ENCODE assay signal across 1 cellular context in the genomic region with DNA sequence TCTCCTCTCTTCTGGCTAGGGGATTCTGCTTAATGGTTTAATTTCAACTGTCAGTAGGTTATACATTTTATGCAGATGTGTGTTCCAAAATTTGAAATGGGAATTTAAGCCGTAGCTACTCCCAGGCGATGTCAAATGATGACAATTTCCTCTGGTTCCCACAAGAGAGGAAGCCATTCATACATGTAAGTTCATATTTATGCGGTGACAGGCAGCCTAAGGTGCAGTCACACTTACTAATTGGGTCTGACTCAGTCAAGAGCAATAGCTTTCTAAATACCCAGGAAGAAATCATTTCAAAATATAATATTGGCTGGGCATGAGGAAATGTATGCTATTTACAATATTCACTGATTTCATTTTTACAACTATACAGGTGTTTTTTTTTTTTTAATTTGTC.
TF ChIP-seq lines count a peak whose summit lies in the region.

No MANE protein-coding gene starts in this region.

TF ChIP-seq in WTC11, 78 proteins besides CTCF, POLR2A, EP300 and RAD21:
- TF ChIP-seq, protein P1, sequence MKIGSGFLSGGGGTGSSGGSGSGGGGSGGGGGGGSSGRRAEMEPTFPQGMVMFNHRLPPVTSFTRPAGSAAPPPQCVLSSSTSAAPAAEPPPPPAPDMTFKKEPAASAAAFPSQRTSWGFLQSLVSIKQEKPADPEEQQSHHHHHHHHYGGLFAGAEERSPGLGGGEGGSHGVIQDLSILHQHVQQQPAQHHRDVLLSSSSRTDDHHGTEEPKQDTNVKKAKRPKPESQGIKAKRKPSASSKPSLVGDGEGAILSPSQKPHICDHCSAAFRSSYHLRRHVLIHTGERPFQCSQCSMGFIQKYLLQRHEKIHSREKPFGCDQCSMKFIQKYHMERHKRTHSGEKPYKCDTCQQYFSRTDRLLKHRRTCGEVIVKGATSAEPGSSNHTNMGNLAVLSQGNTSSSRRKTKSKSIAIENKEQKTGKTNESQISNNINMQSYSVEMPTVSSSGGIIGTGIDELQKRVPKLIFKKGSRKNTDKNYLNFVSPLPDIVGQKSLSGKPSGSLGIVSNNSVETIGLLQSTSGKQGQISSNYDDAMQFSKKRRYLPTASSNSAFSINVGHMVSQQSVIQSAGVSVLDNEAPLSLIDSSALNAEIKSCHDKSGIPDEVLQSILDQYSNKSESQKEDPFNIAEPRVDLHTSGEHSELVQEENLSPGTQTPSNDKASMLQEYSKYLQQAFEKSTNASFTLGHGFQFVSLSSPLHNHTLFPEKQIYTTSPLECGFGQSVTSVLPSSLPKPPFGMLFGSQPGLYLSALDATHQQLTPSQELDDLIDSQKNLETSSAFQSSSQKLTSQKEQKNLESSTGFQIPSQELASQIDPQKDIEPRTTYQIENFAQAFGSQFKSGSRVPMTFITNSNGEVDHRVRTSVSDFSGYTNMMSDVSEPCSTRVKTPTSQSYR (CRISPR knock-in tag; IDR thresholded peaks at IDR 0.05): no peak
- TF ChIP-seq RORB (CRISPR knock-in tag; IDR thresholded peaks at IDR 0.05) (no peak), GABPB1 (CRISPR knock-in tag; IDR thresholded peaks at IDR 0.05) (no peak), NR1H2 (CRISPR knock-in tag; IDR thresholded peaks at IDR 0.05) (no peak), FOXJ3 (CRISPR knock-in tag; IDR thresholded peaks at IDR 0.05; ENCODE audit: borderline replicate concordance) (no peak), ZNF423 (CRISPR knock-in tag; IDR thresholded peaks at IDR 0.05) (no peak), PRRX2 (CRISPR knock-in tag; IDR thresholded peaks at IDR 0.05) (no peak), ZBTB21 (CRISPR knock-in tag; IDR thresholded peaks at IDR 0.05; ENCODE audit: borderline replicate concordance) (no peak), NR2C2 (CRISPR knock-in tag; IDR thresholded peaks at IDR 0.05) (no peak), ZNF263 (CRISPR knock-in tag; IDR thresholded peaks at IDR 0.05; ENCODE audit: low read depth) (no peak), CBFB (CRISPR knock-in tag; IDR thresholded peaks at IDR 0.05; ENCODE audit: low read depth) (no peak), CREM (CRISPR knock-in tag; IDR thresholded peaks at IDR 0.05) (no peak)
- TF ChIP-seq, protein P2, sequence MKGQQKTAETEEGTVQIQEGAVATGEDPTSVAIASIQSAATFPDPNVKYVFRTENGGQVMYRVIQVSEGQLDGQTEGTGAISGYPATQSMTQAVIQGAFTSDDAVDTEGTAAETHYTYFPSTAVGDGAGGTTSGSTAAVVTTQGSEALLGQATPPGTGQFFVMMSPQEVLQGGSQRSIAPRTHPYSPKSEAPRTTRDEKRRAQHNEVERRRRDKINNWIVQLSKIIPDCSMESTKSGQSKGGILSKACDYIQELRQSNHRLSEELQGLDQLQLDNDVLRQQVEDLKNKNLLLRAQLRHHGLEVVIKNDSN (CRISPR knock-in tag; IDR thresholded peaks at IDR 0.05): no peak
- TF ChIP-seq, protein P3, sequence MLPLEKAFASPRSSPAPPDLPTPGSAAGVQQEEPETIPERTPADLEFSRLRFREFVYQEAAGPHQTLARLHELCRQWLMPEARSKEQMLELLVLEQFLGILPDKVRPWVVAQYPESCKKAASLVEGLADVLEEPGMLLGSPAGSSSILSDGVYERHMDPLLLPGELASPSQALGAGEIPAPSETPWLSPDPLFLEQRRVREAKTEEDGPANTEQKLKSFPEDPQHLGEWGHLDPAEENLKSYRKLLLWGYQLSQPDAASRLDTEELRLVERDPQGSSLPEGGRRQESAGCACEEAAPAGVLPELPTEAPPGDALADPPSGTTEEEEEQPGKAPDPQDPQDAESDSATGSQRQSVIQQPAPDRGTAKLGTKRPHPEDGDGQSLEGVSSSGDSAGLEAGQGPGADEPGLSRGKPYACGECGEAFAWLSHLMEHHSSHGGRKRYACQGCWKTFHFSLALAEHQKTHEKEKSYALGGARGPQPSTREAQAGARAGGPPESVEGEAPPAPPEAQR (CRISPR knock-in tag; IDR thresholded peaks at IDR 0.05): no peak
- TF ChIP-seq, protein P4, sequence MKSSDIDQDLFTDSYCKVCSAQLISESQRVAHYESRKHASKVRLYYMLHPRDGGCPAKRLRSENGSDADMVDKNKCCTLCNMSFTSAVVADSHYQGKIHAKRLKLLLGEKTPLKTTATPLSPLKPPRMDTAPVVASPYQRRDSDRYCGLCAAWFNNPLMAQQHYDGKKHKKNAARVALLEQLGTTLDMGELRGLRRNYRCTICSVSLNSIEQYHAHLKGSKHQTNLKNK (CRISPR knock-in tag; IDR thresholded peaks at IDR 0.05): no peak
- TF ChIP-seq, protein P5, sequence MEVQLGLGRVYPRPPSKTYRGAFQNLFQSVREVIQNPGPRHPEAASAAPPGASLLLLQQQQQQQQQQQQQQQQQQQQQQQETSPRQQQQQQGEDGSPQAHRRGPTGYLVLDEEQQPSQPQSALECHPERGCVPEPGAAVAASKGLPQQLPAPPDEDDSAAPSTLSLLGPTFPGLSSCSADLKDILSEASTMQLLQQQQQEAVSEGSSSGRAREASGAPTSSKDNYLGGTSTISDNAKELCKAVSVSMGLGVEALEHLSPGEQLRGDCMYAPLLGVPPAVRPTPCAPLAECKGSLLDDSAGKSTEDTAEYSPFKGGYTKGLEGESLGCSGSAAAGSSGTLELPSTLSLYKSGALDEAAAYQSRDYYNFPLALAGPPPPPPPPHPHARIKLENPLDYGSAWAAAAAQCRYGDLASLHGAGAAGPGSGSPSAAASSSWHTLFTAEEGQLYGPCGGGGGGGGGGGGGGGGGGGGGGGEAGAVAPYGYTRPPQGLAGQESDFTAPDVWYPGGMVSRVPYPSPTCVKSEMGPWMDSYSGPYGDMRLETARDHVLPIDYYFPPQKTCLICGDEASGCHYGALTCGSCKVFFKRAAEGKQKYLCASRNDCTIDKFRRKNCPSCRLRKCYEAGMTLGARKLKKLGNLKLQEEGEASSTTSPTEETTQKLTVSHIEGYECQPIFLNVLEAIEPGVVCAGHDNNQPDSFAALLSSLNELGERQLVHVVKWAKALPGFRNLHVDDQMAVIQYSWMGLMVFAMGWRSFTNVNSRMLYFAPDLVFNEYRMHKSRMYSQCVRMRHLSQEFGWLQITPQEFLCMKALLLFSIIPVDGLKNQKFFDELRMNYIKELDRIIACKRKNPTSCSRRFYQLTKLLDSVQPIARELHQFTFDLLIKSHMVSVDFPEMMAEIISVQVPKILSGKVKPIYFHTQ (CRISPR knock-in tag; IDR thresholded peaks at IDR 0.05): no peak
- TF ChIP-seq, protein P6, sequence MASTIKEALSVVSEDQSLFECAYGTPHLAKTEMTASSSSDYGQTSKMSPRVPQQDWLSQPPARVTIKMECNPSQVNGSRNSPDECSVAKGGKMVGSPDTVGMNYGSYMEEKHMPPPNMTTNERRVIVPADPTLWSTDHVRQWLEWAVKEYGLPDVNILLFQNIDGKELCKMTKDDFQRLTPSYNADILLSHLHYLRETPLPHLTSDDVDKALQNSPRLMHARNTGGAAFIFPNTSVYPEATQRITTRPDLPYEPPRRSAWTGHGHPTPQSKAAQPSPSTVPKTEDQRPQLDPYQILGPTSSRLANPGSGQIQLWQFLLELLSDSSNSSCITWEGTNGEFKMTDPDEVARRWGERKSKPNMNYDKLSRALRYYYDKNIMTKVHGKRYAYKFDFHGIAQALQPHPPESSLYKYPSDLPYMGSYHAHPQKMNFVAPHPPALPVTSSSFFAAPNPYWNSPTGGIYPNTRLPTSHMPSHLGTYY (CRISPR knock-in tag; IDR thresholded peaks at IDR 0.05): no peak
- TF ChIP-seq, protein P7, sequence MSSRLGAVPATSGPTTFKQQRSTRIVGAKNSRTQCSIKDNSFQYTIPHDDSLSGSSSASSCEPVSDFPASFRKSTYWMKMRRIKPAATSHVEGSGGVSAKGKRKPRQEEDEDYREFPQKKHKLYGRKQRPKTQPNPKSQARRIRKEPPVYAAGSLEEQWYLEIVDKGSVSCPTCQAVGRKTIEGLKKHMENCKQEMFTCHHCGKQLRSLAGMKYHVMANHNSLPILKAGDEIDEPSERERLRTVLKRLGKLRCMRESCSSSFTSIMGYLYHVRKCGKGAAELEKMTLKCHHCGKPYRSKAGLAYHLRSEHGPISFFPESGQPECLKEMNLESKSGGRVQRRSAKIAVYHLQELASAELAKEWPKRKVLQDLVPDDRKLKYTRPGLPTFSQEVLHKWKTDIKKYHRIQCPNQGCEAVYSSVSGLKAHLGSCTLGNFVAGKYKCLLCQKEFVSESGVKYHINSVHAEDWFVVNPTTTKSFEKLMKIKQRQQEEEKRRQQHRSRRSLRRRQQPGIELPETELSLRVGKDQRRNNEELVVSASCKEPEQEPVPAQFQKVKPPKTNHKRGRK (CRISPR knock-in tag; IDR thresholded peaks at IDR 0.05; ENCODE audit: borderline replicate concordance): no peak
